1 cellular context compared by ENCODE assay signal in the genomic region with DNA sequence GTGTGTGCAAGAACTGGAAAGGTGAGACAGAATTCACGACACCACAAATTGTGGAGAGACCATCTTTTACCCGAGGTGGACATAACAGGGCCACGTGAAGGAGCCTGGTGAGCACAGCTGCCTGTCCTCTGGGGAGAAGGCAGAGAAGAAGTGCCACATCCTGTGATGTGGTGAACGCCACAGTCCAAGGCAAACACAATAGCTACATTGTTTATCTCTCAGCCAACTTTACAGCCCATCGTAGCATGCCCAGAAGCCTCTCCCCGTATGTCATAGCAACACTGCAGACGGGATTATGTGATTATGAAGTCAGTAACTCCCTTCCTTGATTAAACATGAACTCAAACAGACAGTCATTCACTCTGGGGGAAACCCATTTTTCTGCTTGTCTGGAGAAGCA.
A peak's percentile ranks its signal among the peaks of the same experiment; 100 is the strongest.
TF ChIP-seq lines count a peak whose summit lies in the region.

No MANE protein-coding gene starts in this region.

TF ChIP-seq in GM12878, 131 proteins besides CTCF, POLR2A, EP300 and RAD21 (continued from another document and continues in another):
- TF ChIP-seq, protein P1, sequence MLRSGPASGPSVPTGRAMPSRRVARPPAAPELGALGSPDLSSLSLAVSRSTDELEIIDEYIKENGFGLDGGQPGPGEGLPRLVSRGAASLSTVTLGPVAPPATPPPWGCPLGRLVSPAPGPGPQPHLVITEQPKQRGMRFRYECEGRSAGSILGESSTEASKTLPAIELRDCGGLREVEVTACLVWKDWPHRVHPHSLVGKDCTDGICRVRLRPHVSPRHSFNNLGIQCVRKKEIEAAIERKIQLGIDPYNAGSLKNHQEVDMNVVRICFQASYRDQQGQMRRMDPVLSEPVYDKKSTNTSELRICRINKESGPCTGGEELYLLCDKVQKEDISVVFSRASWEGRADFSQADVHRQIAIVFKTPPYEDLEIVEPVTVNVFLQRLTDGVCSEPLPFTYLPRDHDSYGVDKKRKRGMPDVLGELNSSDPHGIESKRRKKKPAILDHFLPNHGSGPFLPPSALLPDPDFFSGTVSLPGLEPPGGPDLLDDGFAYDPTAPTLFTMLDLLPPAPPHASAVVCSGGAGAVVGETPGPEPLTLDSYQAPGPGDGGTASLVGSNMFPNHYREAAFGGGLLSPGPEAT (IDR thresholded peaks at IDR 0.05; ENCODE audit: low read depth) = peak; percentile 31; the same call in 1 of the 2 replicates
- TF ChIP-seq NR2F1 (conservative IDR thresholded peaks at IDR 0.05) = 0 out of 2 replicates have a peak, but pooled peaks have one; percentile 26
- TF ChIP-seq POLR2AphosphoS5 (IDR thresholded peaks at IDR 0.05; ENCODE audit: low read length) = no peak
- 0 out of 2 replicates have a peak, but pooled peaks have one; percentile 24 for TF ChIP-seq MXI1 (IDR thresholded peaks at IDR 0.05; ENCODE audit: low read depth, low read length)
- no peak for TF ChIP-seq MEF2A (IDR thresholded peaks at IDR 0.05; ENCODE audit: insufficient read depth, low read depth, low read length)
- no peak for TF ChIP-seq HDAC2 (IDR thresholded peaks at IDR 0.05)
- TF ChIP-seq SREBF1 (IDR thresholded peaks at IDR 0.05; ENCODE audit: low read length) = no peak
- peak; percentile 87 for TF ChIP-seq IKZF1 (conservative IDR thresholded peaks at IDR 0.05)
- TF ChIP-seq EED (IDR thresholded peaks at IDR 0.05; ENCODE audit: low read depth) = no peak
- no peak for TF ChIP-seq FOS (IDR thresholded peaks at IDR 0.05; ENCODE audit: borderline replicate concordance, extremely low read depth, insufficient read length)
- TF ChIP-seq ZNF384 (IDR thresholded peaks at IDR 0.05; ENCODE audit: borderline replicate concordance, low read depth, low read length) = no peak
- TF ChIP-seq YBX1 (IDR thresholded peaks at IDR 0.05) = no peak
- TF ChIP-seq TCF12 (IDR thresholded peaks at IDR 0.05; ENCODE audit: low read depth, low read length) = peak; percentile 77; the same call in 1 of the 2 replicates
- peak; percentile 94 for TF ChIP-seq MEF2B (IDR thresholded peaks at IDR 0.05; ENCODE audit: partially characterized antibody, poor library complexity, severe bottlenecking)
- TF ChIP-seq, protein P2, sequence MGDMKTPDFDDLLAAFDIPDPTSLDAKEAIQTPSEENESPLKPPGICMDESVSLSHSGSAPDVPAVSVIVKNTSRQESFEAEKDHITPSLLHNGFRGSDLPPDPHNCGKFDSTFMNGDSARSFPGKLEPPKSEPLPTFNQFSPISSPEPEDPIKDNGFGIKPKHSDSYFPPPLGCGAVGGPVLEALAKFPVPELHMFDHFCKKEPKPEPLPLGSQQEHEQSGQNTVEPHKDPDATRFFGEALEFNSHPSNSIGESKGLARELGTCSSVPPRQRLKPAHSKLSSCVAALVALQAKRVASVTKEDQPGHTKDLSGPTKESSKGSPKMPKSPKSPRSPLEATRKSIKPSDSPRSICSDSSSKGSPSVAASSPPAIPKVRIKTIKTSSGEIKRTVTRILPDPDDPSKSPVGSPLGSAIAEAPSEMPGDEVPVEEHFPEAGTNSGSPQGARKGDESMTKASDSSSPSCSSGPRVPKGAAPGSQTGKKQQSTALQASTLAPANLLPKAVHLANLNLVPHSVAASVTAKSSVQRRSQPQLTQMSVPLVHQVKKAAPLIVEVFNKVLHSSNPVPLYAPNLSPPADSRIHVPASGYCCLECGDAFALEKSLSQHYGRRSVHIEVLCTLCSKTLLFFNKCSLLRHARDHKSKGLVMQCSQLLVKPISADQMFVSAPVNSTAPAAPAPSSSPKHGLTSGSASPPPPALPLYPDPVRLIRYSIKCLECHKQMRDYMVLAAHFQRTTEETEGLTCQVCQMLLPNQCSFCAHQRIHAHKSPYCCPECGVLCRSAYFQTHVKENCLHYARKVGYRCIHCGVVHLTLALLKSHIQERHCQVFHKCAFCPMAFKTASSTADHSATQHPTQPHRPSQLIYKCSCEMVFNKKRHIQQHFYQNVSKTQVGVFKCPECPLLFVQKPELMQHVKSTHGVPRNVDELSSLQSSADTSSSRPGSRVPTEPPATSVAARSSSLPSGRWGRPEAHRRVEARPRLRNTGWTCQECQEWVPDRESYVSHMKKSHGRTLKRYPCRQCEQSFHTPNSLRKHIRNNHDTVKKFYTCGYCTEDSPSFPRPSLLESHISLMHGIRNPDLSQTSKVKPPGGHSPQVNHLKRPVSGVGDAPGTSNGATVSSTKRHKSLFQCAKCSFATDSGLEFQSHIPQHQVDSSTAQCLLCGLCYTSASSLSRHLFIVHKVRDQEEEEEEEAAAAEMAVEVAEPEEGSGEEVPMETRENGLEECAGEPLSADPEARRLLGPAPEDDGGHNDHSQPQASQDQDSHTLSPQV (IDR thresholded peaks at IDR 0.05) = peak; percentile 59
- TF ChIP-seq, protein P3, sequence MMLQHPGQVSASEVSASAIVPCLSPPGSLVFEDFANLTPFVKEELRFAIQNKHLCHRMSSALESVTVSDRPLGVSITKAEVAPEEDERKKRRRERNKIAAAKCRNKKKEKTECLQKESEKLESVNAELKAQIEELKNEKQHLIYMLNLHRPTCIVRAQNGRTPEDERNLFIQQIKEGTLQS (IDR thresholded peaks at IDR 0.05; ENCODE audit: borderline replicate concordance, extremely low read depth, low read depth, low read length) = no peak
- TF ChIP-seq, protein P4, sequence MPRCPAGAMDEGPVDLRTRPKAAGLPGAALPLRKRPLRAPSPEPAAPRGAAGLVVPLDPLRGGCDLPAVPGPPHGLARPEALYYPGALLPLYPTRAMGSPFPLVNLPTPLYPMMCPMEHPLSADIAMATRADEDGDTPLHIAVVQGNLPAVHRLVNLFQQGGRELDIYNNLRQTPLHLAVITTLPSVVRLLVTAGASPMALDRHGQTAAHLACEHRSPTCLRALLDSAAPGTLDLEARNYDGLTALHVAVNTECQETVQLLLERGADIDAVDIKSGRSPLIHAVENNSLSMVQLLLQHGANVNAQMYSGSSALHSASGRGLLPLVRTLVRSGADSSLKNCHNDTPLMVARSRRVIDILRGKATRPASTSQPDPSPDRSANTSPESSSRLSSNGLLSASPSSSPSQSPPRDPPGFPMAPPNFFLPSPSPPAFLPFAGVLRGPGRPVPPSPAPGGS (IDR thresholded peaks at IDR 0.05; ENCODE audit: borderline replicate concordance, insufficient read depth, low read depth, low read length, poor library complexity, severe bottlenecking) = no peak
- TF ChIP-seq TCF7 (IDR thresholded peaks at IDR 0.05; ENCODE audit: borderline replicate concordance) = no peak
- no peak for TF ChIP-seq MTA3 (IDR thresholded peaks at IDR 0.05; ENCODE audit: borderline replicate concordance, low read length)
- TF ChIP-seq, protein P5, sequence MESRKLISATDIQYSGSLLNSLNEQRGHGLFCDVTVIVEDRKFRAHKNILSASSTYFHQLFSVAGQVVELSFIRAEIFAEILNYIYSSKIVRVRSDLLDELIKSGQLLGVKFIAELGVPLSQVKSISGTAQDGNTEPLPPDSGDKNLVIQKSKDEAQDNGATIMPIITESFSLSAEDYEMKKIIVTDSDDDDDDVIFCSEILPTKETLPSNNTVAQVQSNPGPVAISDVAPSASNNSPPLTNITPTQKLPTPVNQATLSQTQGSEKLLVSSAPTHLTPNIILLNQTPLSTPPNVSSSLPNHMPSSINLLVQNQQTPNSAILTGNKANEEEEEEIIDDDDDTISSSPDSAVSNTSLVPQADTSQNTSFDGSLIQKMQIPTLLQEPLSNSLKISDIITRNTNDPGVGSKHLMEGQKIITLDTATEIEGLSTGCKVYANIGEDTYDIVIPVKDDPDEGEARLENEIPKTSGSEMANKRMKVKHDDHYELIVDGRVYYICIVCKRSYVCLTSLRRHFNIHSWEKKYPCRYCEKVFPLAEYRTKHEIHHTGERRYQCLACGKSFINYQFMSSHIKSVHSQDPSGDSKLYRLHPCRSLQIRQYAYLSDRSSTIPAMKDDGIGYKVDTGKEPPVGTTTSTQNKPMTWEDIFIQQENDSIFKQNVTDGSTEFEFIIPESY (IDR thresholded peaks at IDR 0.05) = no peak
- TF ChIP-seq ATF7 (IDR thresholded peaks at IDR 0.05; ENCODE audit: low read depth) = peak; percentile 69; the same call in 1 of the 2 replicates
- TF ChIP-seq TBL1XR1 (IDR thresholded peaks at IDR 0.05; ENCODE audit: low read depth, low read length) = no peak
- TF ChIP-seq, protein P6, sequence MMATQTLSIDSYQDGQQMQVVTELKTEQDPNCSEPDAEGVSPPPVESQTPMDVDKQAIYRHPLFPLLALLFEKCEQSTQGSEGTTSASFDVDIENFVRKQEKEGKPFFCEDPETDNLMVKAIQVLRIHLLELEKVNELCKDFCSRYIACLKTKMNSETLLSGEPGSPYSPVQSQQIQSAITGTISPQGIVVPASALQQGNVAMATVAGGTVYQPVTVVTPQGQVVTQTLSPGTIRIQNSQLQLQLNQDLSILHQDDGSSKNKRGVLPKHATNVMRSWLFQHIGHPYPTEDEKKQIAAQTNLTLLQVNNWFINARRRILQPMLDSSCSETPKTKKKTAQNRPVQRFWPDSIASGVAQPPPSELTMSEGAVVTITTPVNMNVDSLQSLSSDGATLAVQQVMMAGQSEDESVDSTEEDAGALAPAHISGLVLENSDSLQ (IDR thresholded peaks at IDR 0.05) = peak; percentile 22; the same call in 1 of the 2 replicates
- TF ChIP-seq, protein P7, sequence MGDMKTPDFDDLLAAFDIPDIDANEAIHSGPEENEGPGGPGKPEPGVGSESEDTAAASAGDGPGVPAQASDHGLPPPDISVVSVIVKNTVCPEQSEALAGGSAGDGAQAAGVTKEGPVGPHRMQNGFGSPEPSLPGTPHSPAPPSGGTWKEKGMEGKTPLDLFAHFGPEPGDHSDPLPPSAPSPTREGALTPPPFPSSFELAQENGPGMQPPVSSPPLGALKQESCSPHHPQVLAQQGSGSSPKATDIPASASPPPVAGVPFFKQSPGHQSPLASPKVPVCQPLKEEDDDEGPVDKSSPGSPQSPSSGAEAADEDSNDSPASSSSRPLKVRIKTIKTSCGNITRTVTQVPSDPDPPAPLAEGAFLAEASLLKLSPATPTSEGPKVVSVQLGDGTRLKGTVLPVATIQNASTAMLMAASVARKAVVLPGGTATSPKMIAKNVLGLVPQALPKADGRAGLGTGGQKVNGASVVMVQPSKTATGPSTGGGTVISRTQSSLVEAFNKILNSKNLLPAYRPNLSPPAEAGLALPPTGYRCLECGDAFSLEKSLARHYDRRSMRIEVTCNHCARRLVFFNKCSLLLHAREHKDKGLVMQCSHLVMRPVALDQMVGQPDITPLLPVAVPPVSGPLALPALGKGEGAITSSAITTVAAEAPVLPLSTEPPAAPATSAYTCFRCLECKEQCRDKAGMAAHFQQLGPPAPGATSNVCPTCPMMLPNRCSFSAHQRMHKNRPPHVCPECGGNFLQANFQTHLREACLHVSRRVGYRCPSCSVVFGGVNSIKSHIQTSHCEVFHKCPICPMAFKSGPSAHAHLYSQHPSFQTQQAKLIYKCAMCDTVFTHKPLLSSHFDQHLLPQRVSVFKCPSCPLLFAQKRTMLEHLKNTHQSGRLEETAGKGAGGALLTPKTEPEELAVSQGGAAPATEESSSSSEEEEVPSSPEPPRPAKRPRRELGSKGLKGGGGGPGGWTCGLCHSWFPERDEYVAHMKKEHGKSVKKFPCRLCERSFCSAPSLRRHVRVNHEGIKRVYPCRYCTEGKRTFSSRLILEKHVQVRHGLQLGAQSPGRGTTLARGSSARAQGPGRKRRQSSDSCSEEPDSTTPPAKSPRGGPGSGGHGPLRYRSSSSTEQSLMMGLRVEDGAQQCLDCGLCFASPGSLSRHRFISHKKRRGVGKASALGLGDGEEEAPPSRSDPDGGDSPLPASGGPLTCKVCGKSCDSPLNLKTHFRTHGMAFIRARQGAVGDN (IDR thresholded peaks at IDR 0.05) = peak; percentile 90
- no peak for TF ChIP-seq EZH2 (IDR thresholded peaks at IDR 0.05; ENCODE audit: borderline replicate concordance, control insufficient read depth, low read depth, low read length)
- TF ChIP-seq RUNX3 (IDR thresholded peaks at IDR 0.05; ENCODE audit: low read length) = 0 out of 2 replicates have a peak, but pooled peaks have one; percentile 23
- TF ChIP-seq, protein P8, sequence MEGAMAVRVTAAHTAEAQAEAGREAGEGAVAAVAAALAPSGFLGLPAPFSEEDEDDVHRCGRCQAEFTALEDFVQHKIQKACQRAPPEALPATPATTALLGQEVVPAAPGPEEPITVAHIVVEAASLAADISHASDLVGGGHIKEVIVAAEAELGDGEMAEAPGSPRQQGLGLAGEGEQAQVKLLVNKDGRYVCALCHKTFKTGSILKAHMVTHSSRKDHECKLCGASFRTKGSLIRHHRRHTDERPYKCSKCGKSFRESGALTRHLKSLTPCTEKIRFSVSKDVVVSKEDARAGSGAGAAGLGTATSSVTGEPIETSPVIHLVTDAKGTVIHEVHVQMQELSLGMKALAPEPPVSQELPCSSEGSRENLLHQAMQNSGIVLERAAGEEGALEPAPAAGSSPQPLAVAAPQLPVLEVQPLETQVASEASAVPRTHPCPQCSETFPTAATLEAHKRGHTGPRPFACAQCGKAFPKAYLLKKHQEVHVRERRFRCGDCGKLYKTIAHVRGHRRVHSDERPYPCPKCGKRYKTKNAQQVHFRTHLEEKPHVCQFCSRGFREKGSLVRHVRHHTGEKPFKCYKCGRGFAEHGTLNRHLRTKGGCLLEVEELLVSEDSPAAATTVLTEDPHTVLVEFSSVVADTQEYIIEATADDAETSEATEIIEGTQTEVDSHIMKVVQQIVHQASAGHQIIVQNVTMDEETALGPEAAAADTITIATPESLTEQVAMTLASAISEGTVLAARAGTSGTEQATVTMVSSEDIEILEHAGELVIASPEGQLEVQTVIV (IDR thresholded peaks at IDR 0.05; ENCODE audit: borderline replicate concordance, partially characterized antibody) = no peak
- no peak for TF ChIP-seq TARDBP (IDR thresholded peaks at IDR 0.05; ENCODE audit: borderline replicate concordance)
- no peak for TF ChIP-seq CEBPB (IDR thresholded peaks at IDR 0.05; ENCODE audit: borderline replicate concordance in 1 of 2, low read depth in 2 of 2, low read length in 2 of 2)
- peak; percentile 70 for TF ChIP-seq NBN (IDR thresholded peaks at IDR 0.05)
- no peak for TF ChIP-seq ZNF274 (IDR thresholded peaks at IDR 0.05; ENCODE audit: insufficient read depth, insufficient read length)
- TF ChIP-seq, protein P9, sequence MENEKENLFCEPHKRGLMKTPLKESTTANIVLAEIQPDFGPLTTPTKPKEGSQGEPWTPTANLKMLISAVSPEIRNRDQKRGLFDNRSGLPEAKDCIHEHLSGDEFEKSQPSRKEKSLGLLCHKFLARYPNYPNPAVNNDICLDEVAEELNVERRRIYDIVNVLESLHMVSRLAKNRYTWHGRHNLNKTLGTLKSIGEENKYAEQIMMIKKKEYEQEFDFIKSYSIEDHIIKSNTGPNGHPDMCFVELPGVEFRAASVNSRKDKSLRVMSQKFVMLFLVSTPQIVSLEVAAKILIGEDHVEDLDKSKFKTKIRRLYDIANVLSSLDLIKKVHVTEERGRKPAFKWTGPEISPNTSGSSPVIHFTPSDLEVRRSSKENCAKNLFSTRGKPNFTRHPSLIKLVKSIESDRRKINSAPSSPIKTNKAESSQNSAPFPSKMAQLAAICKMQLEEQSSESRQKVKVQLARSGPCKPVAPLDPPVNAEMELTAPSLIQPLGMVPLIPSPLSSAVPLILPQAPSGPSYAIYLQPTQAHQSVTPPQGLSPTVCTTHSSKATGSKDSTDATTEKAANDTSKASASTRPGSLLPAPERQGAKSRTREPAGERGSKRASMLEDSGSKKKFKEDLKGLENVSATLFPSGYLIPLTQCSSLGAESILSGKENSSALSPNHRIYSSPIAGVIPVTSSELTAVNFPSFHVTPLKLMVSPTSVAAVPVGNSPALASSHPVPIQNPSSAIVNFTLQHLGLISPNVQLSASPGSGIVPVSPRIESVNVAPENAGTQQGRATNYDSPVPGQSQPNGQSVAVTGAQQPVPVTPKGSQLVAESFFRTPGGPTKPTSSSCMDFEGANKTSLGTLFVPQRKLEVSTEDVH (IDR thresholded peaks at IDR 0.05; ENCODE audit: low read depth, partially characterized antibody) = no peak
- TF ChIP-seq DPF2 (IDR thresholded peaks at IDR 0.05) = peak; percentile 59; the same call in 1 of the 2 replicates
- TF ChIP-seq RFX5 (IDR thresholded peaks at IDR 0.05; ENCODE audit: low read depth, low read length) = no peak
- peak; percentile 89 to 92 for TF ChIP-seq IKZF2 (IDR thresholded peaks at IDR 0.05)
- TF ChIP-seq RELA (IDR thresholded peaks at IDR 0.05; ENCODE audit: borderline replicate concordance, partially characterized antibody) = no peak
- TF ChIP-seq CHD2 (IDR thresholded peaks at IDR 0.05; ENCODE audit: borderline replicate concordance, low read depth, low read length) = 0 out of 2 replicates have a peak, but pooled peaks have one; percentile 12
